In the genomic region with DNA sequence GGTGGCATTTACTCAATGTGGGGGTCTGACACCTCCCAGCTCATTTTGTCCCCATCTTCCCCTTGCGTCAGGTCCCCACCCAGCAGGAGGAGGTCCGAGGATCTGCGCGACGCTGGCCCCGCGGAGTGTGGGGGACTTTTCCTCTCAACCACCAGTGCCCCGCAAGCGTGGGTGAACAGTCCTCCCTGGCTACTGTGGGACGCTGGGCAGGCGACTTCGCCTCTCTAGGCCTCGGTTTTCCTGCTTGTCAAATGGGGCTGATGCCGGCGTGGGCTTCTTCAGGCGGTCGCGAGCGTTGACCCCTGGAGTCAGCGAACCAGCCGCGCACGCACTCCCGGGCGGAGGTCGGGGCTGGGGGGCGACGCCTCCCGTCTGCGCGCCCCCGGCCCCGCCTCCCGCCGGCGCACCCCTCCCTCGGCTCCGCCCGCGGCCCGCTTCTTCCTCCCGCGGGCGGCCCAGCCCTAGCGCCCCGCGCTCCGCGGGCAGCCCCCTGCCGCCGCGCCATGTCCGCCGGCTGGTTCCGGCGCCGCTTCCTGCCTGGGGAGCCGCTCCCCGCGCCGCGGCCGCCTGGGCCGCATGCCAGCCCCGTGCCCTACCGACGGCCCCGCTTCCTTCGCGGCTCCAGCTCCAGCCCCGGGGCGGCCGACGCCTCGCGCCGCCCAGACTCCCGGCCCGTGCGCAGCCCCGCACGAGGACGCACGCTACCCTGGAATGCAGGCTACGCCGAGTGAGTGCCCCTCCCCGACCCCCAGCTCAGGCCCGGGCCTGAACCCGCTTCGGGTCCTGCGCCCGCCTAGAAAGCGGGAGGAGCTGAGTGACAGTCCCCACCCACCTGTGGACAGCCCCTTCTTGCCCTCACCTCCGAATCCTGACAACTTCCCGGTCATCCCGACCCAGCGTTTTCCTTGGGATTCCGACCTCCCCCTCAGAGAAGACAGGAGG, we compare ENCODE assay signal across 1 cellular context.
TF ChIP-seq lines count a peak whose summit lies in the region.

Gene PPM1M (plus strand): TSS at position 438 of the 942 bp plus-strand sequence. CDS start 66 bp downstream, at position 504.

TF ChIP-seq in HepG2, 621 proteins besides CTCF, POLR2A, EP300 and RAD21 (continued from another document and continues in another):
- TF ChIP-seq, protein P1, sequence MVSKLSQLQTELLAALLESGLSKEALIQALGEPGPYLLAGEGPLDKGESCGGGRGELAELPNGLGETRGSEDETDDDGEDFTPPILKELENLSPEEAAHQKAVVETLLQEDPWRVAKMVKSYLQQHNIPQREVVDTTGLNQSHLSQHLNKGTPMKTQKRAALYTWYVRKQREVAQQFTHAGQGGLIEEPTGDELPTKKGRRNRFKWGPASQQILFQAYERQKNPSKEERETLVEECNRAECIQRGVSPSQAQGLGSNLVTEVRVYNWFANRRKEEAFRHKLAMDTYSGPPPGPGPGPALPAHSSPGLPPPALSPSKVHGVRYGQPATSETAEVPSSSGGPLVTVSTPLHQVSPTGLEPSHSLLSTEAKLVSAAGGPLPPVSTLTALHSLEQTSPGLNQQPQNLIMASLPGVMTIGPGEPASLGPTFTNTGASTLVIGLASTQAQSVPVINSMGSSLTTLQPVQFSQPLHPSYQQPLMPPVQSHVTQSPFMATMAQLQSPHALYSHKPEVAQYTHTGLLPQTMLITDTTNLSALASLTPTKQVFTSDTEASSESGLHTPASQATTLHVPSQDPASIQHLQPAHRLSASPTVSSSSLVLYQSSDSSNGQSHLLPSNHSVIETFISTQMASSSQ (IDR thresholded peaks at IDR 0.05; ENCODE audit: low read depth) = no peak
- TF ChIP-seq, protein P1 (CRISPR knock-in tag; IDR thresholded peaks at IDR 0.05; ENCODE audit: borderline replicate concordance) = peak; percentile 23; the same call in 1 of the 2 replicates
- peak; percentile 34 for TF ChIP-seq HNRNPLL (IDR thresholded peaks at IDR 0.05; ENCODE audit: low read depth, low read length, poor library complexity, severe bottlenecking)
- peak; percentile 30; the same call in 1 of the 2 replicates for TF ChIP-seq ZNF281 (CRISPR knock-in tag; IDR thresholded peaks at IDR 0.05; ENCODE audit: borderline replicate concordance)
- peak; percentile 92 for TF ChIP-seq ZNF607 (CRISPR knock-in tag; IDR thresholded peaks at IDR 0.05; ENCODE audit: borderline replicate concordance)
- no peak; the same call in 1 of the 2 replicates for TF ChIP-seq ZNF790 (CRISPR knock-in tag; IDR thresholded peaks at IDR 0.05; ENCODE audit: borderline replicate concordance)
- TF ChIP-seq, protein P2, sequence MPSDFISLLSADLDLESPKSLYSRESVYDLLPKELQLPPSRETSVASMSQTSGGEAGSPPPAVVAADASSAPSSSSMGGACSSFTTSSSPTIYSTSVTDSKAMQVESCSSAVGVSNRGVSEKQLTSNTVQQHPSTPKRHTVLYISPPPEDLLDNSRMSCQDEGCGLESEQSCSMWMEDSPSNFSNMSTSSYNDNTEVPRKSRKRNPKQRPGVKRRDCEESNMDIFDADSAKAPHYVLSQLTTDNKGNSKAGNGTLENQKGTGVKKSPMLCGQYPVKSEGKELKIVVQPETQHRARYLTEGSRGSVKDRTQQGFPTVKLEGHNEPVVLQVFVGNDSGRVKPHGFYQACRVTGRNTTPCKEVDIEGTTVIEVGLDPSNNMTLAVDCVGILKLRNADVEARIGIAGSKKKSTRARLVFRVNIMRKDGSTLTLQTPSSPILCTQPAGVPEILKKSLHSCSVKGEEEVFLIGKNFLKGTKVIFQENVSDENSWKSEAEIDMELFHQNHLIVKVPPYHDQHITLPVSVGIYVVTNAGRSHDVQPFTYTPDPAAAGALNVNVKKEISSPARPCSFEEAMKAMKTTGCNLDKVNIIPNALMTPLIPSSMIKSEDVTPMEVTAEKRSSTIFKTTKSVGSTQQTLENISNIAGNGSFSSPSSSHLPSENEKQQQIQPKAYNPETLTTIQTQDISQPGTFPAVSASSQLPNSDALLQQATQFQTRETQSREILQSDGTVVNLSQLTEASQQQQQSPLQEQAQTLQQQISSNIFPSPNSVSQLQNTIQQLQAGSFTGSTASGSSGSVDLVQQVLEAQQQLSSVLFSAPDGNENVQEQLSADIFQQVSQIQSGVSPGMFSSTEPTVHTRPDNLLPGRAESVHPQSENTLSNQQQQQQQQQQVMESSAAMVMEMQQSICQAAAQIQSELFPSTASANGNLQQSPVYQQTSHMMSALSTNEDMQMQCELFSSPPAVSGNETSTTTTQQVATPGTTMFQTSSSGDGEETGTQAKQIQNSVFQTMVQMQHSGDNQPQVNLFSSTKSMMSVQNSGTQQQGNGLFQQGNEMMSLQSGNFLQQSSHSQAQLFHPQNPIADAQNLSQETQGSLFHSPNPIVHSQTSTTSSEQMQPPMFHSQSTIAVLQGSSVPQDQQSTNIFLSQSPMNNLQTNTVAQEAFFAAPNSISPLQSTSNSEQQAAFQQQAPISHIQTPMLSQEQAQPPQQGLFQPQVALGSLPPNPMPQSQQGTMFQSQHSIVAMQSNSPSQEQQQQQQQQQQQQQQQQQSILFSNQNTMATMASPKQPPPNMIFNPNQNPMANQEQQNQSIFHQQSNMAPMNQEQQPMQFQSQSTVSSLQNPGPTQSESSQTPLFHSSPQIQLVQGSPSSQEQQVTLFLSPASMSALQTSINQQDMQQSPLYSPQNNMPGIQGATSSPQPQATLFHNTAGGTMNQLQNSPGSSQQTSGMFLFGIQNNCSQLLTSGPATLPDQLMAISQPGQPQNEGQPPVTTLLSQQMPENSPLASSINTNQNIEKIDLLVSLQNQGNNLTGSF (CRISPR knock-in tag; IDR thresholded peaks at IDR 0.05) = peak; percentile 90
- peak; percentile 61; the same call in 1 of the 2 replicates for TF ChIP-seq NFKB2 (CRISPR knock-in tag; IDR thresholded peaks at IDR 0.05; ENCODE audit: borderline replicate concordance)
- TF ChIP-seq HMGXB3 (CRISPR knock-in tag; IDR thresholded peaks at IDR 0.05; ENCODE audit: borderline replicate concordance) = no peak
- TF ChIP-seq ZBTB20 (CRISPR knock-in tag; IDR thresholded peaks at IDR 0.05; ENCODE audit: borderline replicate concordance, low read depth) = no peak
- peak; percentile 31; the same call in 1 of the 2 replicates for TF ChIP-seq EEA1 (CRISPR knock-in tag; IDR thresholded peaks at IDR 0.05; ENCODE audit: borderline replicate concordance)
- TF ChIP-seq ZNF354B (CRISPR knock-in tag; IDR thresholded peaks at IDR 0.05) = 0 out of 2 replicates have a peak, but pooled peaks have one; percentile 63
- TF ChIP-seq KAT8 (CRISPR knock-in tag; IDR thresholded peaks at IDR 0.05) = no peak
- no peak for TF ChIP-seq GATAD1 (CRISPR knock-in tag; IDR thresholded peaks at IDR 0.05)
- TF ChIP-seq JUN (CRISPR knock-in tag; IDR thresholded peaks at IDR 0.05) = no peak
- TF ChIP-seq, protein P3, sequence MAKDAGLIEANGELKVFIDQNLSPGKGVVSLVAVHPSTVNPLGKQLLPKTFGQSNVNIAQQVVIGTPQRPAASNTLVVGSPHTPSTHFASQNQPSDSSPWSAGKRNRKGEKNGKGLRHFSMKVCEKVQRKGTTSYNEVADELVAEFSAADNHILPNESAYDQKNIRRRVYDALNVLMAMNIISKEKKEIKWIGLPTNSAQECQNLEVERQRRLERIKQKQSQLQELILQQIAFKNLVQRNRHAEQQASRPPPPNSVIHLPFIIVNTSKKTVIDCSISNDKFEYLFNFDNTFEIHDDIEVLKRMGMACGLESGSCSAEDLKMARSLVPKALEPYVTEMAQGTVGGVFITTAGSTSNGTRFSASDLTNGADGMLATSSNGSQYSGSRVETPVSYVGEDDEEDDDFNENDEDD (CRISPR knock-in tag; IDR thresholded peaks at IDR 0.05; ENCODE audit: borderline replicate concordance) = peak; percentile 77; the same call in 1 of the 2 replicates
- TF ChIP-seq MAZ (IDR thresholded peaks at IDR 0.05; ENCODE audit: borderline replicate concordance, low read depth, low read length) = 0 out of 2 replicates have a peak, but pooled peaks have one; percentile 23
- TF ChIP-seq MAZ (CRISPR knock-in tag; IDR thresholded peaks at IDR 0.05; ENCODE audit: low read depth) = no peak
